25 cellular contexts compared by ENCODE assay signal in the genomic region with DNA sequence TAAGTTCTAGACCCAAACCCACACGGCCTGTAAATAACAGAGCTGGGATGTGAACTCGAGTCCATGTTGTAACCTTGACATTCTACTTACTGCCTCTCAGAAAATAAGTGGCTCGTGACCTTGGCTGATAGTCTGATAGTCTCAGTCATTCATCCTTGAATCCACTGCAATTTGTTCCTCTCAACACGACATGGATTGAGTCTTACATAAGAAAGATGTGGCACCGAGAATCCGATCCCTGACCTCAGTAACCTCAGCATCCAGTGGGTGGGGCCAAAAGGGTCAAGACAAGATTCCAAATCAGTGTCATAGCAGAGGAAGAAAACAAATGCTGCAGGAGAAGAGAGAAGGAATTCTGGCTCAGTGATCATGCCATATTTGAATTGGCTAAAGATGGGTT.
"Had no signal": no experiment of that assay in that cellular context is flagged by ENCODE, and none has a peak within 500 bp of the region (broad histone marks: within the 10 kb centered on the region; RNA-seq: fewer than 3 reads in every experiment).

No MANE protein-coding gene starts in this region.

- H3K4me3 Mint-ChIP-seq: activated CD8-positive, alpha-beta memory T cell treated with anti-CD3 and anti-CD28 coated beads, Interleukin-2, amount 10 ng/mL, durations not matched to agents 7 days and 5 days; activated CD8-positive, alpha-beta T cell treated with anti-CD3 and anti-CD28 coated beads, Interleukin-2, amount 10 ng/mL, durations not matched to agents 7 days and 5 days; activated naive CD4-positive, alpha-beta T cell treated with anti-CD3 and anti-CD28 coated beads for 36 hours; nephron; stimulated activated effector memory CD8-positive, alpha-beta T cell treated with anti-CD3 and anti-CD28 coated beads, Interleukin-12 subunit alpha, Interleukin-12 subunit beta, amount 100 ng/mL, for 72 hours; stimulated activated naive CD8-positive, alpha-beta T cell treated with anti-CD3 and anti-CD28 coated beads, Interleukin-15, Interleukin-2, amounts not matched to agents 100 ng/mL and 50 ng/mL, for 24 hours; WTC11 had no signal

- H3K27me3 Mint-ChIP-seq: activated CD8-positive, alpha-beta memory T cell treated with anti-CD3 and anti-CD28 coated beads, Interleukin-2, amount 10 ng/mL, durations not matched to agents 7 days and 5 days; stimulated activated naive CD8-positive, alpha-beta T cell treated with anti-CD3 and anti-CD28 coated beads, Interleukin-15, Interleukin-2, amounts not matched to agents 100 ng/mL and 50 ng/mL, for 24 hours had no signal

- DNase-seq: activated CD4-positive, alpha-beta T cell treated with anti-CD3 and anti-CD28 coated beads, Interleukin-2, amount 50 U/mL, for 1 hour; activated CD8-positive, alpha-beta memory T cell treated with anti-CD3 and anti-CD28 coated beads, Interleukin-2, amount 10 ng/mL, durations not matched to agents 7 days and 5 days; activated CD8-positive, alpha-beta T cell treated with anti-CD3 and anti-CD28 coated beads, Interleukin-2, amount 10 ng/mL, durations not matched to agents 7 days and 5 days; activated effector memory CD4-positive, alpha-beta T cell treated with anti-CD3 and anti-CD28 coated beads, Interleukin-2, amount 50 U/mL, for 16 hours; activated naive CD4-positive, alpha-beta T cell treated with anti-CD3 and anti-CD28 coated beads for 36 hours; anterior cingulate cortex; dermis blood vessel endothelial cell; effector CD8-positive, alpha-beta T cell; glutamatergic neuron; hippocampal formation; kidney; lower lobe of right lung; mesenchymal stem cell; sigmoid colon; small intestine; stimulated activated CD4-positive, alpha-beta T cell treated with anti-CD3 and anti-CD28 coated beads, Interleukin-4, amount 100 ng/mL, for 24 hours; SW 1271; T-helper 2 cell; trophoblast cell had no signal

- H3K4me3 ChIP-seq: lower lobe of right lung, sigmoid colon, thoracic aorta had no signal

- H3K4me1 ChIP-seq: lower lobe of right lung had no signal

- H3K36me3 ChIP-seq: thoracic aorta had no signal

- H3K27ac Mint-ChIP-seq: activated CD8-positive, alpha-beta memory T cell treated with anti-CD3 and anti-CD28 coated beads, Interleukin-2, amount 10 ng/mL, durations not matched to agents 7 days and 5 days; activated naive CD4-positive, alpha-beta T cell treated with anti-CD3 and anti-CD28 coated beads for 36 hours; nephron had no signal

- H3K9me3 Mint-ChIP-seq: activated naive CD4-positive, alpha-beta T cell treated with anti-CD3 and anti-CD28 coated beads for 36 hours; nephron; stimulated activated effector memory CD8-positive, alpha-beta T cell treated with anti-CD3 and anti-CD28 coated beads, Interleukin-12 subunit alpha, Interleukin-12 subunit beta, amount 100 ng/mL, for 72 hours; stimulated activated naive CD8-positive, alpha-beta T cell treated with anti-CD3 and anti-CD28 coated beads, Interleukin-15, Interleukin-2, amounts not matched to agents 100 ng/mL and 50 ng/mL, for 24 hours; WTC11 had no signal

- H3K9me3 ChIP-seq: lower lobe of right lung, neutrophil, sigmoid colon, thoracic aorta had no signal

- ATAC-seq: activated CD8-positive, alpha-beta memory T cell treated with anti-CD3 and anti-CD28 coated beads, Interleukin-2, amount 10 ng/mL, durations not matched to agents 7 days and 5 days; activated CD8-positive, alpha-beta T cell treated with anti-CD3 and anti-CD28 coated beads, Interleukin-2, amount 10 ng/mL, durations not matched to agents 7 days and 5 days; lower lobe of right lung; stimulated activated effector memory CD8-positive, alpha-beta T cell treated with anti-CD3 and anti-CD28 coated beads, Interleukin-12 subunit alpha, Interleukin-12 subunit beta, amount 100 ng/mL, for 72 hours had no signal

- H3K27me3 ChIP-seq: neutrophil, sigmoid colon had no signal

- H3K27ac ChIP-seq: lower lobe of right lung, neutrophil, sigmoid colon, thoracic aorta had no signal
